11 cellular contexts compared by ENCODE assay signal in the genomic region with DNA sequence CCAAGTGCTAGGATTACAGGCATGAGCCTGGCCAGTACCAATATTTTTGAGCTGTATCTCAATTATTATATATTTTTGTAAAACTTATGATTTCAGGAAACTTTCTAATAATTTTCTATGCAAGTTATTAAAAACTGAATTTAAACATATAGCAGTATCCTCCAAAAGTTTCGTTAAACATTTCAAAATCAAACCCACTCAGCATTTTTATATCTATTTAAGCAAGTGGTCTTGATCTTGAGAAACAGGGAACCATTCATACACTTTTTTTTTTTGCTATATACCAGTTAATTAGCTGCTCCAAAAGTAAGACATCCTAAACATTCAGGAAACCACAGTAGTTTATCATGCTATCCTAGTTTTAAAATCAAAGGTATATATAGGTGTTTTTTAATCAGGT. TPM values are rescaled to one million over a fixed set of nuclear protein-coding genes. Genes with fewer than 3 reads are reported as not detected.
"Had no signal": no experiment of that assay in that cellular context is flagged by ENCODE, and none has a peak within 500 bp of the region (broad histone marks: within the 10 kb centered on the region; RNA-seq: fewer than 3 reads in every experiment).

No MANE protein-coding gene starts in this region.

- H3K27ac ChIP-seq: GM23248, HL-60 had no signal

- H3K4me3 ChIP-seq: GM23248, HAP-1 had no signal

- ATAC-seq: HCT116 had no signal

- H3K4me1 ChIP-seq: HAP-1 had no signal

- H3K9ac ChIP-seq: GM23248 had no signal

- DNase-seq: GM23248, GOT3, H7, HFFc6, KG1 had no signal

- H2AFZ ChIP-seq: GM23248 had no signal

- H3K36me3 ChIP-seq: HAP-1 had no signal

RNA-seq across cellular contexts. Expression of a gene that starts 22.0 kb away (rescaled TPM):
- total RNA-seq: GM23248, H4, H7, HFFc6, HT1080 had no signal
- polyA plus RNA-seq: GM23248, IgD-negative memory B cell had no signal
